Comparison of ENCODE assay signal across 1 cellular context in genomic region chr1:85319931-85320330, GRCh38.
TF ChIP-seq lines count a peak whose summit lies in the region.

No MANE protein-coding gene starts in this region.

TF ChIP-seq in WTC11, 78 proteins besides CTCF, POLR2A, EP300 and RAD21:
- TF ChIP-seq, protein P1, sequence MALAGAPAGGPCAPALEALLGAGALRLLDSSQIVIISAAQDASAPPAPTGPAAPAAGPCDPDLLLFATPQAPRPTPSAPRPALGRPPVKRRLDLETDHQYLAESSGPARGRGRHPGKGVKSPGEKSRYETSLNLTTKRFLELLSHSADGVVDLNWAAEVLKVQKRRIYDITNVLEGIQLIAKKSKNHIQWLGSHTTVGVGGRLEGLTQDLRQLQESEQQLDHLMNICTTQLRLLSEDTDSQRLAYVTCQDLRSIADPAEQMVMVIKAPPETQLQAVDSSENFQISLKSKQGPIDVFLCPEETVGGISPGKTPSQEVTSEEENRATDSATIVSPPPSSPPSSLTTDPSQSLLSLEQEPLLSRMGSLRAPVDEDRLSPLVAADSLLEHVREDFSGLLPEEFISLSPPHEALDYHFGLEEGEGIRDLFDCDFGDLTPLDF (CRISPR knock-in tag; IDR thresholded peaks at IDR 0.05) = no peak
- TF ChIP-seq KAT7 (CRISPR knock-in tag; IDR thresholded peaks at IDR 0.05; ENCODE audit: borderline replicate concordance) = no peak
- no peak for TF ChIP-seq NR3C1 (CRISPR knock-in tag; conservative IDR thresholded peaks at IDR 0.05; ENCODE audit: low read depth)
- TF ChIP-seq CREB1 (CRISPR knock-in tag; IDR thresholded peaks at IDR 0.05) = no peak
- no peak for TF ChIP-seq TP53 (CRISPR knock-in tag; IDR thresholded peaks at IDR 0.05)
- no peak for TF ChIP-seq PRRX2 (CRISPR knock-in tag; IDR thresholded peaks at IDR 0.05)
- TF ChIP-seq IRF1 (CRISPR knock-in tag; IDR thresholded peaks at IDR 0.05) = no peak
- TF ChIP-seq ETV6 (CRISPR knock-in tag; IDR thresholded peaks at IDR 0.05) = no peak
- TF ChIP-seq ZBTB43 (CRISPR knock-in tag; IDR thresholded peaks at IDR 0.05) = no peak
